ENCODE assay signal across 8 cellular contexts in the genomic region with DNA sequence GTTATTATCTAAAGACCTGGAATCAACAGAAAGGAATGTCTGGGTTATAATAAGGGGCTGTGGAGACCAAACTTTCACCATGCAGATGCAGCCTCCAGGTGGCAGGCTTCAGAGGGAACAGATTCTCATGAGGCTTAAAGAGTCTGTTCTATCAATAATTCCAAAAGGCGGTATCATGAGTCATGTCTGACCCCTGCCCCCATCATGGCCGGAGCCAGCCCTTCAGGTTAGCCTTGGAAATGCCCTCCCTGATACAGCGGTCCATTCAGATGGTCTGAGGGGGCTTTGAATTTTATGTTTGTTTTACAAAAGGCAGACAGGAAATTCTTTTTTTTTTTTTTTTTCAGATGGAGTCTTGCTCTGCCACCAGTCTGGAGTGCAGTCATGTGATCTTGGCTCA. TPM values are rescaled to one million over a fixed set of nuclear protein-coding genes. Genes with fewer than 3 reads are reported as not detected.
DNase-seq lines count a peak whose midpoint lies in the region; ATAC-seq, FAIRE-seq and TF ChIP-seq lines count a peak whose summit lies in the region.

No MANE protein-coding gene starts in this region.

- H3K4me2 ChIP-seq in OCI-LY3 (ENCODE audit: low read length) = no peak overlapping the region

- H3K4me1 ChIP-seq in HAP-1 (peaks cover 5% of the 10 kb centered on the region; the same call in 1 of the 2 replicates), OCI-LY3 (ENCODE audit: low read length) (no peaks in the 10 kb centered on the region), ascending aorta (no peaks in the 10 kb centered on the region), kidney (ENCODE audit: control insufficient read depth in 1 of 2, insufficient read depth in 1 of 2, low read depth in 1 of 2, low read length in 2 of 2) (no peaks in the 10 kb centered on the region)

- H3K36me3 ChIP-seq in HAP-1 (replicated peaks) (no peaks in the 10 kb centered on the region), OCI-LY3 (replicated peaks; ENCODE audit: low read depth, low read length) (peaks cover 24% of the 10 kb centered on the region), ascending aorta (no peaks in the 10 kb centered on the region), kidney (ENCODE audit: control insufficient read depth in 1 of 2, insufficient read depth in 2 of 2, low read length in 2 of 2) (no peaks in the 10 kb centered on the region)

- in situ Hi-C loops in HAP-1 (cut with MboI; ENCODE audit: low sequenced_read_pairs) = no loop called here

- peak; percentile 52 for TF ChIP-seq CTCF in OCI-LY3 (IDR thresholded peaks at IDR 0.05; ENCODE audit: low read depth, low read length)
- TF ChIP-seq CTCF in ascending aorta (IDR thresholded peaks at IDR 0.05) = peak in 2 of 3 experiments; percentile 30 to 45
- peak; percentile 65 for TF ChIP-seq CTCF in kidney (IDR thresholded peaks at IDR 0.05; ENCODE audit: borderline replicate concordance, extremely low read depth, insufficient read depth)

- TF ChIP-seq POLR2A in GM12892 (IDR thresholded peaks at IDR 0.05; ENCODE audit: low read depth, low read length) = no peak

- H3K27me3 ChIP-seq in HAP-1 (ENCODE audit: low read depth) (no peaks in the 10 kb centered on the region), OCI-LY3 (ENCODE audit: low read depth, low read length) (no peaks in the 10 kb centered on the region), ascending aorta (no peaks in the 10 kb centered on the region)

- ATAC-seq in HG03520 (IDR thresholded peaks at IDR 0.05; ENCODE audit: unreplicated experiment) = no peak

- H3K9ac ChIP-seq in OCI-LY3 (ENCODE audit: low read length) (no peak overlapping the region), kidney (ENCODE audit: low read length in 2 of 2) (no peak overlapping the region)

- FAIRE-seq in kidney (lab: Jason Lieb, UNC) = peak; percentile 13
- FAIRE-seq in GM12892 (lab: Jason Lieb, UNC) = no peak

- H3K27ac ChIP-seq in OCI-LY3 (ENCODE audit: low read length) = no peak overlapping the region
- no peak overlapping the region for H3K27ac ChIP-seq in ascending aorta
- no peak overlapping the region for H3K27ac ChIP-seq in kidney (ENCODE audit: low read depth in 2 of 2, low read length in 2 of 2)

- H3K4me3 ChIP-seq in HAP-1 = no peak overlapping the region
- H3K4me3 ChIP-seq in OCI-LY3 (ENCODE audit: low read length) = no peak overlapping the region
- no peak overlapping the region for H3K4me3 ChIP-seq in ascending aorta
- H3K4me3 ChIP-seq in kidney (ENCODE audit: low read length in 2 of 2) = no peak overlapping the region

- no peaks in the 10 kb centered on the region; the same call in 1 of the 2 replicates for H4K20me1 ChIP-seq in OCI-LY3 (ENCODE audit: insufficient read depth, low read length)

- H3K9me3 ChIP-seq in HAP-1 (no peaks in the 10 kb centered on the region), OCI-LY3 (ENCODE audit: insufficient read depth, low read length) (no peaks in the 10 kb centered on the region), ascending aorta (no peaks in the 10 kb centered on the region), kidney (ENCODE audit: control insufficient read depth in 1 of 2, low read length in 2 of 2) (no peaks in the 10 kb centered on the region)

- H2AFZ ChIP-seq in OCI-LY3 (ENCODE audit: low read depth, low read length) = no peak overlapping the region

- DNase-seq in CMK (ENCODE audit: low read depth) (peak; percentile 30), HAP-1 (ENCODE audit: low spot score in 2 of 2) (peak; percentile 50 to 71), ascending aorta (ENCODE audit: low spot score in 2 of 2) (no peak), kidney (no peak), GM12892 (ENCODE audit: insufficient read length) (no peak)
- DNase-seq in stimulated activated naive CD4-positive, alpha-beta T cell (lab: John Stamatoyannopoulos, UW) = peak; percentile 5 to 56 (median 24)

- no peaks in the 10 kb centered on the region for H3K79me2 ChIP-seq in OCI-LY3 (ENCODE audit: low read length)

- intact Hi-C loops in ascending aorta (cut with DNase I) (loop anchor here (5.0 kb wide), 2 partner anchors 117 to 177 kb away; a partner anchor contains a TSS), kidney (cut with DNase I) (no loop called here)

RNA-seq across cellular contexts. Expression of a gene that starts 21.7 kb away (rescaled TPM):
- total RNA-seq in ascending aorta (126 TPM), kidney (256 TPM)
- polyA plus RNA-seq in kidney (ENCODE audit: insufficient read depth, low read depth, low replicate concordance) = 210 TPM
- 32.8 TPM for polyA plus RNA-seq in GM12892 (2012; ENCODE audit: missing spikeins)

Comparison
In these comparisons a context has a peak if more than half of its experiments do, and no peak if none do; other contexts are left out.
1. DNase-seq: peak in CMK (single experiment), HAP-1 (2 of 2) and stimulated activated naive CD4-positive, alpha-beta T cell (6 of 6); none in ascending aorta (0 of 2), kidney (single experiment) and GM12892 (single experiment).
2. Peak in every context shown above with its lines, with median percentiles within 50 percentile points of each other: CTCF ChIP-seq.